Comparison of ENCODE assay signal across 1 cellular context in the genomic region with DNA sequence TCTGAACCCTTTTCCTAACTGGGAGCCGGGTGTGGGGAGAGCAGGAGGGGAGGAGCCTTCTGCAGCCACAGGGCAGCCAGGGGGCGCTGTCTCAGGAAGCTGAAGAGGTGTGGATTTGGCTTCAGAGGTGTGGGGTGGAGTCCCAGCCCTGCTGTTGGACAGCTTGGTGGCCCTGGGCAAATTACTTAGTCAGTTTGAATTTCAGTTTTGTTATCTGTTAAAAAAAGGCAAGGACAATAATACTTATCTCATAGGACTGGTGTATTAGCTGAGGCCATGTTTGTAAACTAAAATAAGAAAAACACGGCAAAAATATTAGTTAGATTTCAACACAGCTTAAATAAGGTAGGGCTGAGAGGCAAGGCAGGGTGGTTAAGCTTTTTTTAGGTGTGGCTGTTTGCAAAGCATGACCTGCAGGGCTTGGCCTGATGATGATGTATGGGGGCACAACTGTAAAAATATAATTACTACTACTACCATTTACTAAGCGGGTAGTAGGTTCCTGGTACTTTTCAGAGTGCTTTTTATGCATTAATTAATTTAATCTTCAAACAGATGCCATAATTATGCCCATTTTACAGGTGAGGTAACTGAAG.
TF ChIP-seq lines count a peak whose summit lies in the region.

No MANE protein-coding gene starts in this region.

TF ChIP-seq in K562, 482 proteins besides CTCF, POLR2A, EP300 and RAD21 (continued from another document and continues in another):
- TF ChIP-seq, protein P1, sequence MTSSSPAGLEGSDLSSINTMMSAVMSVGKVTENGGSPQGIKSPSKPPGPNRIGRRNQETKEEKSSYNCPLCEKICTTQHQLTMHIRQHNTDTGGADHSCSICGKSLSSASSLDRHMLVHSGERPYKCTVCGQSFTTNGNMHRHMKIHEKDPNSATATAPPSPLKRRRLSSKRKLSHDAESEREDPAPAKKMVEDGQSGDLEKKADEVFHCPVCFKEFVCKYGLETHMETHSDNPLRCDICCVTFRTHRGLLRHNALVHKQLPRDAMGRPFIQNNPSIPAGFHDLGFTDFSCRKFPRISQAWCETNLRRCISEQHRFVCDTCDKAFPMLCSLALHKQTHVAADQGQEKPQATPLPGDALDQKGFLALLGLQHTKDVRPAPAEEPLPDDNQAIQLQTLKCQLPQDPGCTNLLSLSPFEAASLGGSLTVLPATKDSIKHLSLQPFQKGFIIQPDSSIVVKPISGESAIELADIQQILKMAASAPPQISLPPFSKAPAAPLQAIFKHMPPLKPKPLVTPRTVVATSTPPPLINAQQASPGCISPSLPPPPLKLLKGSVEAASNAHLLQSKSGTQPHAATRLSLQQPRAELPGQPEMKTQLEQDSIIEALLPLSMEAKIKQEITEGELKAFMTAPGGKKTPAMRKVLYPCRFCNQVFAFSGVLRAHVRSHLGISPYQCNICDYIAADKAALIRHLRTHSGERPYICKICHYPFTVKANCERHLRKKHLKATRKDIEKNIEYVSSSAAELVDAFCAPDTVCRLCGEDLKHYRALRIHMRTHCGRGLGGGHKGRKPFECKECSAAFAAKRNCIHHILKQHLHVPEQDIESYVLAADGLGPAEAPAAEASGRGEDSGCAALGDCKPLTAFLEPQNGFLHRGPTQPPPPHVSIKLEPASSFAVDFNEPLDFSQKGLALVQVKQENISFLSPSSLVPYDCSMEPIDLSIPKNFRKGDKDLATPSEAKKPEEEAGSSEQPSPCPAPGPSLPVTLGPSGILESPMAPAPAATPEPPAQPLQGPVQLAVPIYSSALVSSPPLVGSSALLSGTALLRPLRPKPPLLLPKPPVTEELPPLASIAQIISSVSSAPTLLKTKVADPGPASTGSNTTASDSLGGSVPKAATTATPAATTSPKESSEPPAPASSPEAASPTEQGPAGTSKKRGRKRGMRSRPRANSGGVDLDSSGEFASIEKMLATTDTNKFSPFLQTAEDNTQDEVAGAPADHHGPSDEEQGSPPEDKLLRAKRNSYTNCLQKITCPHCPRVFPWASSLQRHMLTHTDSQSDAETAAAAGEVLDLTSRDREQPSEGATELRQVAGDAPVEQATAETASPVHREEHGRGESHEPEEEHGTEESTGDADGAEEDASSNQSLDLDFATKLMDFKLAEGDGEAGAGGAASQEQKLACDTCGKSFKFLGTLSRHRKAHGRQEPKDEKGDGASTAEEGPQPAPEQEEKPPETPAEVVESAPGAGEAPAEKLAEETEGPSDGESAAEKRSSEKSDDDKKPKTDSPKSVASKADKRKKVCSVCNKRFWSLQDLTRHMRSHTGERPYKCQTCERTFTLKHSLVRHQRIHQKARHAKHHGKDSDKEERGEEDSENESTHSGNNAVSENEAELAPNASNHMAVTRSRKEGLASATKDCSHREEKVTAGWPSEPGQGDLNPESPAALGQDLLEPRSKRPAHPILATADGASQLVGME (CRISPR knock-in tag; IDR thresholded peaks at IDR 0.05), result no peak
- TF ChIP-seq NFIX (CRISPR knock-in tag; IDR thresholded peaks at IDR 0.05; ENCODE audit: low read depth) (no peak), BMI1 (IDR thresholded peaks at IDR 0.05; ENCODE audit: low read length) (no peak), ZNF778 (CRISPR knock-in tag; IDR thresholded peaks at IDR 0.05) (no peak), RFX7 (CRISPR knock-in tag; IDR thresholded peaks at IDR 0.05) (no peak), MAFG (tag; conservative IDR thresholded peaks at IDR 0.05) (no peak), RAD51 (IDR thresholded peaks at IDR 0.05; ENCODE audit: borderline replicate concordance, low read depth) (no peak), SAFB2 (IDR thresholded peaks at IDR 0.05; ENCODE audit: borderline replicate concordance, low read depth, low read length, severe bottlenecking) (no peak), ZNF316 (IDR thresholded peaks at IDR 0.05) (no peak), ZNF699 (CRISPR knock-in tag; IDR thresholded peaks at IDR 0.05; ENCODE audit: insufficient replicate concordance) (no peak), TEAD2 (tag; IDR thresholded peaks at IDR 0.05) (no peak), BRD9 (IDR thresholded peaks at IDR 0.05; ENCODE audit: low read depth, partially characterized antibody) (no peak), SP1 (CRISPR knock-in tag; IDR thresholded peaks at IDR 0.05) (peak; percentile 63), TAF9B (IDR thresholded peaks at IDR 0.05; ENCODE audit: partially characterized antibody) (no peak), ZNF3 (CRISPR knock-in tag; IDR thresholded peaks at IDR 0.05) (no peak), PCBP2 (IDR thresholded peaks at IDR 0.05; ENCODE audit: low read depth, low read length, poor library complexity, severe bottlenecking) (no peak), DMBX1 (CRISPR knock-in tag; IDR thresholded peaks at IDR 0.05; ENCODE audit: borderline replicate concordance) (no peak), CC2D1A (IDR thresholded peaks at IDR 0.05) (no peak), TFAM (CRISPR knock-in tag; conservative IDR thresholded peaks at IDR 0.05) (no peak), MIER1 (IDR thresholded peaks at IDR 0.05; ENCODE audit: low read depth) (no peak), ZNF830 (CRISPR knock-in tag; IDR thresholded peaks at IDR 0.05) (no peak), U2AF1 (optimal IDR thresholded peaks at IDR 0.05; ENCODE audit: low read depth, low read length) (no peak), BCL6 (CRISPR knock-in tag; IDR thresholded peaks at IDR 0.05) (no peak), PTTG1 (tag; IDR thresholded peaks at IDR 0.05; ENCODE audit: low read depth) (no peak), HEY1 (CRISPR knock-in tag; IDR thresholded peaks at IDR 0.05; ENCODE audit: borderline replicate concordance) (no peak), CREM (IDR thresholded peaks at IDR 0.05; ENCODE audit: low read depth) (peak; percentile 23; the same call in 1 of the 2 replicates), TAL1 (IDR thresholded peaks at IDR 0.05) (0 out of 2 replicates have a peak, but pooled peaks have one; percentile 35)
- TF ChIP-seq, protein P2, sequence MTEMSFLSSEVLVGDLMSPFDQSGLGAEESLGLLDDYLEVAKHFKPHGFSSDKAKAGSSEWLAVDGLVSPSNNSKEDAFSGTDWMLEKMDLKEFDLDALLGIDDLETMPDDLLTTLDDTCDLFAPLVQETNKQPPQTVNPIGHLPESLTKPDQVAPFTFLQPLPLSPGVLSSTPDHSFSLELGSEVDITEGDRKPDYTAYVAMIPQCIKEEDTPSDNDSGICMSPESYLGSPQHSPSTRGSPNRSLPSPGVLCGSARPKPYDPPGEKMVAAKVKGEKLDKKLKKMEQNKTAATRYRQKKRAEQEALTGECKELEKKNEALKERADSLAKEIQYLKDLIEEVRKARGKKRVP (CRISPR knock-in tag; IDR thresholded peaks at IDR 0.05), result no peak
- TF ChIP-seq, protein P3, sequence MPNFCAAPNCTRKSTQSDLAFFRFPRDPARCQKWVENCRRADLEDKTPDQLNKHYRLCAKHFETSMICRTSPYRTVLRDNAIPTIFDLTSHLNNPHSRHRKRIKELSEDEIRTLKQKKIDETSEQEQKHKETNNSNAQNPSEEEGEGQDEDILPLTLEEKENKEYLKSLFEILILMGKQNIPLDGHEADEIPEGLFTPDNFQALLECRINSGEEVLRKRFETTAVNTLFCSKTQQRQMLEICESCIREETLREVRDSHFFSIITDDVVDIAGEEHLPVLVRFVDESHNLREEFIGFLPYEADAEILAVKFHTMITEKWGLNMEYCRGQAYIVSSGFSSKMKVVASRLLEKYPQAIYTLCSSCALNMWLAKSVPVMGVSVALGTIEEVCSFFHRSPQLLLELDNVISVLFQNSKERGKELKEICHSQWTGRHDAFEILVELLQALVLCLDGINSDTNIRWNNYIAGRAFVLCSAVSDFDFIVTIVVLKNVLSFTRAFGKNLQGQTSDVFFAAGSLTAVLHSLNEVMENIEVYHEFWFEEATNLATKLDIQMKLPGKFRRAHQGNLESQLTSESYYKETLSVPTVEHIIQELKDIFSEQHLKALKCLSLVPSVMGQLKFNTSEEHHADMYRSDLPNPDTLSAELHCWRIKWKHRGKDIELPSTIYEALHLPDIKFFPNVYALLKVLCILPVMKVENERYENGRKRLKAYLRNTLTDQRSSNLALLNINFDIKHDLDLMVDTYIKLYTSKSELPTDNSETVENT (CRISPR knock-in tag; IDR thresholded peaks at IDR 0.05), result no peak
- TF ChIP-seq, protein P4, sequence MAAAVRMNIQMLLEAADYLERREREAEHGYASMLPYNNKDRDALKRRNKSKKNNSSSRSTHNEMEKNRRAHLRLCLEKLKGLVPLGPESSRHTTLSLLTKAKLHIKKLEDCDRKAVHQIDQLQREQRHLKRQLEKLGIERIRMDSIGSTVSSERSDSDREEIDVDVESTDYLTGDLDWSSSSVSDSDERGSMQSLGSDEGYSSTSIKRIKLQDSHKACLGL (CRISPR knock-in tag; IDR thresholded peaks at IDR 0.05; ENCODE audit: borderline replicate concordance, poor library complexity, severe bottlenecking), result no peak
- TF ChIP-seq, protein P5, sequence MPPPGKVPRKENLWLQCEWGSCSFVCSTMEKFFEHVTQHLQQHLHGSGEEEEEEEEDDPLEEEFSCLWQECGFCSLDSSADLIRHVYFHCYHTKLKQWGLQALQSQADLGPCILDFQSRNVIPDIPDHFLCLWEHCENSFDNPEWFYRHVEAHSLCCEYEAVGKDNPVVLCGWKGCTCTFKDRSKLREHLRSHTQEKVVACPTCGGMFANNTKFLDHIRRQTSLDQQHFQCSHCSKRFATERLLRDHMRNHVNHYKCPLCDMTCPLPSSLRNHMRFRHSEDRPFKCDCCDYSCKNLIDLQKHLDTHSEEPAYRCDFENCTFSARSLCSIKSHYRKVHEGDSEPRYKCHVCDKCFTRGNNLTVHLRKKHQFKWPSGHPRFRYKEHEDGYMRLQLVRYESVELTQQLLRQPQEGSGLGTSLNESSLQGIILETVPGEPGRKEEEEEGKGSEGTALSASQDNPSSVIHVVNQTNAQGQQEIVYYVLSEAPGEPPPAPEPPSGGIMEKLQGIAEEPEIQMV (tag; conservative IDR thresholded peaks at IDR 0.05; ENCODE audit: low read depth), result no peak
- TF ChIP-seq, protein P6, sequence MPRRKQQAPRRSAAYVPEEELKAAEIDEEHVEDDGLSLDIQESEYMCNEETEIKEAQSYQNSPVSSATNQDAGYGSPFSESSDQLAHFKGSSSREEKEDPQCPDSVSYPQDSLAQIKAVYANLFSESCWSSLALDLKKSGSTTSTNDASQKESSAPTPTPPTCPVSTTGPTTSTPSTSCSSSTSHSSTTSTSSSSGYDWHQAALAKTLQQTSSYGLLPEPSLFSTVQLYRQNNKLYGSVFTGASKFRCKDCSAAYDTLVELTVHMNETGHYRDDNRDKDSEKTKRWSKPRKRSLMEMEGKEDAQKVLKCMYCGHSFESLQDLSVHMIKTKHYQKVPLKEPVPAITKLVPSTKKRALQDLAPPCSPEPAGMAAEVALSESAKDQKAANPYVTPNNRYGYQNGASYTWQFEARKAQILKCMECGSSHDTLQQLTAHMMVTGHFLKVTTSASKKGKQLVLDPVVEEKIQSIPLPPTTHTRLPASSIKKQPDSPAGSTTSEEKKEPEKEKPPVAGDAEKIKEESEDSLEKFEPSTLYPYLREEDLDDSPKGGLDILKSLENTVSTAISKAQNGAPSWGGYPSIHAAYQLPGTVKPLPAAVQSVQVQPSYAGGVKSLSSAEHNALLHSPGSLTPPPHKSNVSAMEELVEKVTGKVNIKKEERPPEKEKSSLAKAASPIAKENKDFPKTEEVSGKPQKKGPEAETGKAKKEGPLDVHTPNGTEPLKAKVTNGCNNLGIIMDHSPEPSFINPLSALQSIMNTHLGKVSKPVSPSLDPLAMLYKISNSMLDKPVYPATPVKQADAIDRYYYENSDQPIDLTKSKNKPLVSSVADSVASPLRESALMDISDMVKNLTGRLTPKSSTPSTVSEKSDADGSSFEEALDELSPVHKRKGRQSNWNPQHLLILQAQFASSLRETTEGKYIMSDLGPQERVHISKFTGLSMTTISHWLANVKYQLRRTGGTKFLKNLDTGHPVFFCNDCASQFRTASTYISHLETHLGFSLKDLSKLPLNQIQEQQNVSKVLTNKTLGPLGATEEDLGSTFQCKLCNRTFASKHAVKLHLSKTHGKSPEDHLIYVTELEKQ (CRISPR knock-in tag; IDR thresholded peaks at IDR 0.05), result no peak
- TF ChIP-seq, protein P7, sequence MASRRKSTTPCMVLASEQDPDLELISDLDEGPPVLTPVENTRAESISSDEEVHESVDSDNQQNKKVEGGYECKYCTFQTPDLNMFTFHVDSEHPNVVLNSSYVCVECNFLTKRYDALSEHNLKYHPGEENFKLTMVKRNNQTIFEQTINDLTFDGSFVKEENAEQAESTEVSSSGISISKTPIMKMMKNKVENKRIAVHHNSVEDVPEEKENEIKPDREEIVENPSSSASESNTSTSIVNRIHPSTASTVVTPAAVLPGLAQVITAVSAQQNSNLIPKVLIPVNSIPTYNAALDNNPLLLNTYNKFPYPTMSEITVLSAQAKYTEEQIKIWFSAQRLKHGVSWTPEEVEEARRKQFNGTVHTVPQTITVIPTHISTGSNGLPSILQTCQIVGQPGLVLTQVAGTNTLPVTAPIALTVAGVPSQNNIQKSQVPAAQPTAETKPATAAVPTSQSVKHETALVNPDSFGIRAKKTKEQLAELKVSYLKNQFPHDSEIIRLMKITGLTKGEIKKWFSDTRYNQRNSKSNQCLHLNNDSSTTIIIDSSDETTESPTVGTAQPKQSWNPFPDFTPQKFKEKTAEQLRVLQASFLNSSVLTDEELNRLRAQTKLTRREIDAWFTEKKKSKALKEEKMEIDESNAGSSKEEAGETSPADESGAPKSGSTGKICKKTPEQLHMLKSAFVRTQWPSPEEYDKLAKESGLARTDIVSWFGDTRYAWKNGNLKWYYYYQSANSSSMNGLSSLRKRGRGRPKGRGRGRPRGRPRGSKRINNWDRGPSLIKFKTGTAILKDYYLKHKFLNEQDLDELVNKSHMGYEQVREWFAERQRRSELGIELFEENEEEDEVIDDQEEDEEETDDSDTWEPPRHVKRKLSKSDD (conservative IDR thresholded peaks at IDR 0.05; ENCODE audit: low read length), result peak; percentile 73; the same call in 1 of the 2 replicates
- TF ChIP-seq, protein P8, sequence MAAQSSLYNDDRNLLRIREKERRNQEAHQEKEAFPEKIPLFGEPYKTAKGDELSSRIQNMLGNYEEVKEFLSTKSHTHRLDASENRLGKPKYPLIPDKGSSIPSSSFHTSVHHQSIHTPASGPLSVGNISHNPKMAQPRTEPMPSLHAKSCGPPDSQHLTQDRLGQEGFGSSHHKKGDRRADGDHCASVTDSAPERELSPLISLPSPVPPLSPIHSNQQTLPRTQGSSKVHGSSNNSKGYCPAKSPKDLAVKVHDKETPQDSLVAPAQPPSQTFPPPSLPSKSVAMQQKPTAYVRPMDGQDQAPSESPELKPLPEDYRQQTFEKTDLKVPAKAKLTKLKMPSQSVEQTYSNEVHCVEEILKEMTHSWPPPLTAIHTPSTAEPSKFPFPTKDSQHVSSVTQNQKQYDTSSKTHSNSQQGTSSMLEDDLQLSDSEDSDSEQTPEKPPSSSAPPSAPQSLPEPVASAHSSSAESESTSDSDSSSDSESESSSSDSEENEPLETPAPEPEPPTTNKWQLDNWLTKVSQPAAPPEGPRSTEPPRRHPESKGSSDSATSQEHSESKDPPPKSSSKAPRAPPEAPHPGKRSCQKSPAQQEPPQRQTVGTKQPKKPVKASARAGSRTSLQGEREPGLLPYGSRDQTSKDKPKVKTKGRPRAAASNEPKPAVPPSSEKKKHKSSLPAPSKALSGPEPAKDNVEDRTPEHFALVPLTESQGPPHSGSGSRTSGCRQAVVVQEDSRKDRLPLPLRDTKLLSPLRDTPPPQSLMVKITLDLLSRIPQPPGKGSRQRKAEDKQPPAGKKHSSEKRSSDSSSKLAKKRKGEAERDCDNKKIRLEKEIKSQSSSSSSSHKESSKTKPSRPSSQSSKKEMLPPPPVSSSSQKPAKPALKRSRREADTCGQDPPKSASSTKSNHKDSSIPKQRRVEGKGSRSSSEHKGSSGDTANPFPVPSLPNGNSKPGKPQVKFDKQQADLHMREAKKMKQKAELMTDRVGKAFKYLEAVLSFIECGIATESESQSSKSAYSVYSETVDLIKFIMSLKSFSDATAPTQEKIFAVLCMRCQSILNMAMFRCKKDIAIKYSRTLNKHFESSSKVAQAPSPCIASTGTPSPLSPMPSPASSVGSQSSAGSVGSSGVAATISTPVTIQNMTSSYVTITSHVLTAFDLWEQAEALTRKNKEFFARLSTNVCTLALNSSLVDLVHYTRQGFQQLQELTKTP (IDR thresholded peaks at IDR 0.05; ENCODE audit: low read depth in 1 of 2, partially characterized antibody in 2 of 2), result no peak
